Comparison of ENCODE assay signal across 13 cellular contexts in the genomic region with DNA sequence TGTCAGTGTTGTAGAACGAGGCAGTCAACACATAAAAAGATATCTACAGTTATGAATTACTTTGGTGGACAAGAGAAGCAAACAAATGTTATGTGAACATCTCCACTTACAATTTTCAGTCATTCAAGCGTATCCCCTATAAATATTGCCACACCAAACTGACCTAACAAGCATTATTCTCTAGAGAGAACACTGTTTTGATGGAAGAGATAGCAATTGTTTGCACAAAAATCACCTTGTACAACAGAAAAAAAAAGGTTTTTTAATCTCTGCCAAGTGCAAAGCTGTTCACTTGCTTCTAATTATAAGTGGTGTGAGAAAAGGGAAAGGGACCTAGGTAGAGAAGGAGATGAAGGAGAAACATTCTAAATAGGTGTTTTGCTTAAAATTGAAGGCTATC.
DNase-seq lines count a peak whose midpoint lies in the region.
"Had no signal": no experiment of that assay in that cellular context is flagged by ENCODE, and none has a peak within 500 bp of the region (broad histone marks: within the 10 kb centered on the region; RNA-seq: fewer than 3 reads in every experiment).

No MANE protein-coding gene starts in this region.

- DNase-seq in NCI-H748 (lab: John Stamatoyannopoulos, UW; ENCODE audit: unreplicated experiment) = peak; percentile 37
- no peak for DNase-seq in NCI-H748 treated with DMSO at 0.1 percent for 48 hours (lab: John Stamatoyannopoulos, UW)
- peak; percentile 38 for DNase-seq in DMS53 (lab: John Stamatoyannopoulos, UW)
- DNase-seq in NCI-H146 treated with DMSO at 0.1 percent for 48 hours (lab: John Stamatoyannopoulos, UW; ENCODE audit: unreplicated experiment) = peak; percentile 30
- DNase-seq in activated T-cell treated with anti-CD3 and anti-CD28 coated beads, Interleukin-2, amount 50 U/mL, for 1 hour = no peak
- DNase-seq in activated CD4-positive, alpha-beta T cell treated with anti-CD3 and anti-CD28 coated beads for 48 hours = no peak
- DNase-seq: Caco-2; CD4-positive, CD25-positive, alpha-beta regulatory T cell; CD8-positive, alpha-beta T cell; DMS153; DMS79 treated with DMSO at 0.1 percent for 48 hours; GF-D8; H9 had no signal

Comparison
In these comparisons a context has a peak if more than half of its experiments do, and no peak if none do; other contexts are left out.
1. DNase-seq: peak in NCI-H748 (single experiment), DMS53 (single experiment) and NCI-H146 treated with DMSO at 0.1 percent for 48 hours (single experiment); none in NCI-H748 treated with DMSO at 0.1 percent for 48 hours (single experiment), activated T-cell treated with anti-CD3 and anti-CD28 coated beads, Interleukin-2, amount 50 U/mL, for 1 hour (single experiment) and activated CD4-positive, alpha-beta T cell treated with anti-CD3 and anti-CD28 coated beads for 48 hours (single experiment).